Comparison of ENCODE assay signal across 21 cellular contexts in the genomic region with DNA sequence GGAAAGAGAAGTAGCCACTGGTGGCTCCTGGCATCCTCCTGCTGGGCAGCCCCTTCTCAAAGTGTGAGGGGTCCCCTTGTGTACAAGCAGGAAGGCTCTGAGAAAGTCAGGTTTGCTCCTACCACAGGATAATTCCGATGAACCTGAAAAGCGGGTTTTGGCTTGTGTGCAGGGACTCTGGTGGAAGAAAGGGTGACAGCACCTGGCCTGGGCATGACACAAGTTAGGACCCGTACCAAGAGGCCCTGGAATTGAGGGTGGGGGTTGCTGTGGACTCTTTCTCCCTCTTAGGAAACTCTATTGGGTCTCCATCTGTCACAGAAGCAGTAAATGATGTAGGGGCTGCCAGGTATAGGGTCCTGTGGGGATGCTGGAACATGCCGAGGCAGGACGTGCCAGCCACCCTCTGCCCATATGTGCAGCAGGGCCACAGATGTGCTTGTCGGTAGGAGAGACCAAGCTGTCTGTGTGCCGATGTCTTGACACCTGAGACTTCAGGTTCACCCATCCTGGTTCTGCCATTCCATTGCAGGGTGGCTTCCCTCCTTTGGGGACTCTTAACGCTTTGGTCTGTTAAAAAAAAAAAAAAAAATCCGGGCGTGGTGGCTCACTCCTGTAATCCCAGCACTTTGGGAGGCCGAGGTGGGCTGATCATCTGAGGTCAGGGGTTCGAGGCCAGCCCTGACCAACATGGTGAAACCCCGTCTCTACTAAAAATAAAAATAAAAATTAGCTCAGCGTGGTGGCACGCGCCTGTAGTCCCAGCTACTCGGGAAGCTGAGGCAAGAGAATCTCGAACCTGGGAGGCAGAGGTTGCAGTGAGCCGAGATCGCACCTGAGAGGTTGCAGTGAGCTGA. TPM values are rescaled to one million over a fixed set of nuclear protein-coding genes. Genes with fewer than 3 reads are reported as not detected.
DNase-seq lines count a peak whose midpoint lies in the region; ATAC-seq and TF ChIP-seq lines count a peak whose summit lies in the region.
"Had no signal": no experiment of that assay in that cellular context is flagged by ENCODE, and none has a peak within 500 bp of the region (broad histone marks: within the 10 kb centered on the region; RNA-seq: fewer than 3 reads in every experiment).

No MANE protein-coding gene starts in this region.

- peaks cover 7% of the 10 kb centered on the region for H3K9me3 ChIP-seq in CD4-positive, alpha-beta T cell (ENCODE audit: control insufficient read depth, low read length)
- H3K9me3 ChIP-seq in Peyer's patch = no peaks in the 10 kb centered on the region
- no peaks in the 10 kb centered on the region for H3K9me3 ChIP-seq in neural progenitor cell (ENCODE audit: low read depth)

- CTCF ChIA-PET in CD4-positive, alpha-beta T cell (lab: Charles Lee) = no interaction called here

- peaks cover 5% of the 10 kb centered on the region for H3K9me3 Mint-ChIP-seq in CD4-positive, alpha-beta T cell
- H3K9me3 Mint-ChIP-seq in neural progenitor cell = peaks cover 41% of the 10 kb centered on the region

- POLR2A ChIA-PET in CD4-positive, alpha-beta T cell (lab: Charles Lee) = interaction anchor here (1.1 kb wide), 1 partner anchor 364 kb away, joined by 3 read pairs; no protein-coding TSS in a partner anchor

- no peaks in the 10 kb centered on the region for H3F3A ChIP-seq in neural progenitor cell (ENCODE audit: low read depth)

- intact Hi-C loops in CD4-positive, alpha-beta T cell (cut with DNase I, micrococcal nuclease) = no loop called here

- no peak overlapping the region for H3K27ac ChIP-seq in CD4-positive, alpha-beta T cell (ENCODE audit: low read depth, low read length)
- H3K27ac ChIP-seq in Peyer's patch = no peak overlapping the region
- no peak overlapping the region for H3K27ac ChIP-seq in neural progenitor cell
- H3K27ac ChIP-seq: 22Rv1, GM23248 had no signal

- H2AFZ ChIP-seq in neural progenitor cell (replicated peaks) = no peak overlapping the region
- H2AFZ ChIP-seq: GM23248 had no signal

- H3K4me3 Mint-ChIP-seq in CD4-positive, alpha-beta T cell = no peak overlapping the region
- no peak overlapping the region for H3K4me3 Mint-ChIP-seq in neural progenitor cell
- H3K4me3 Mint-ChIP-seq: activated B cell treated with CpG ODN at 0.5 μM for 24 hours had no signal

- no peak overlapping the region for H3K9ac ChIP-seq in neural progenitor cell
- H3K9ac ChIP-seq: GM23248 had no signal

- no peak for ATAC-seq in CD4-positive, alpha-beta T cell (ENCODE audit: poor library complexity)
- ATAC-seq in left lobe of liver = no peak

- peaks cover 91% of the 10 kb centered on the region for H3K79me2 ChIP-seq in neural progenitor cell (ENCODE audit: low read depth)

- H3K36me3 Mint-ChIP-seq in CD4-positive, alpha-beta T cell (ENCODE audit: low read depth) = peaks cover 86% of the 10 kb centered on the region
- peaks cover 68% of the 10 kb centered on the region for H3K36me3 Mint-ChIP-seq in neural progenitor cell

- peaks cover 68% of the 10 kb centered on the region for H4K20me1 ChIP-seq in neural progenitor cell (ENCODE audit: low read depth)

- H3K27me3 ChIP-seq in CD4-positive, alpha-beta T cell (ENCODE audit: control insufficient read depth, insufficient read depth, low read length) = no peaks in the 10 kb centered on the region
- H3K27me3 ChIP-seq in Peyer's patch (no peaks in the 10 kb centered on the region), neural progenitor cell (no peaks in the 10 kb centered on the region)

- no peak overlapping the region for H3K4me2 ChIP-seq in neural progenitor cell

- TF ChIP-seq CTCF in CD4-positive, alpha-beta T cell (IDR thresholded peaks at IDR 0.05) = no peak
- TF ChIP-seq CTCF in Peyer's patch (IDR thresholded peaks at IDR 0.05) (no peak), neural progenitor cell (IDR thresholded peaks at IDR 0.05) (no peak)

- no peak for TF ChIP-seq POLR2A in Peyer's patch (IDR thresholded peaks at IDR 0.05)

- no peaks in the 10 kb centered on the region for H3K27me3 Mint-ChIP-seq in CD4-positive, alpha-beta T cell
- peaks cover 8% of the 10 kb centered on the region for H3K27me3 Mint-ChIP-seq in neural progenitor cell (ENCODE audit: insufficient read depth, low read depth)
- H3K27me3 Mint-ChIP-seq: activated B cell treated with CpG ODN at 0.5 μM for 24 hours had no signal

- peaks cover 68% of the 10 kb centered on the region for H3K4me1 Mint-ChIP-seq in CD4-positive, alpha-beta T cell (ENCODE audit: low read depth)
- H3K4me1 Mint-ChIP-seq in neural progenitor cell = peaks cover 18% of the 10 kb centered on the region

- peaks cover 0 to 59% (median 27%) of the 10 kb centered on the region in 4 donors for H3K4me1 ChIP-seq in Peyer's patch
- H3K4me1 ChIP-seq in neural progenitor cell = no peaks in the 10 kb centered on the region

- H3K27ac Mint-ChIP-seq in CD4-positive, alpha-beta T cell = peak overlapping the region; percentile 99
- no peak overlapping the region for H3K27ac Mint-ChIP-seq in neural progenitor cell
- H3K27ac Mint-ChIP-seq: activated B cell treated with CpG ODN at 0.5 μM for 24 hours had no signal

- H3K4me3 ChIP-seq in Peyer's patch (no peak overlapping the region), neural progenitor cell (no peak overlapping the region)
- H3K4me3 ChIP-seq: GM23248 had no signal

- DNase-seq in DMS 273 (lab: John Stamatoyannopoulos, UW; ENCODE audit: unreplicated experiment) (peak; percentile 42), DMS 273 treated with DMSO at 0.1 percent for 48 hours (lab: John Stamatoyannopoulos, UW) (no peak), Peyer's patch (peak in 2 of 3 donors; percentile 24 to 39), islet precursor cell (peak; percentile 55), left lobe of liver (ENCODE audit: low spot score) (no peak), neural progenitor cell (ENCODE audit: low spot score) (no peak), NOMO-1 (lab: John Stamatoyannopoulos, UW; ENCODE audit: unreplicated experiment in 2 of 2) (no peak)
- DNase-seq in CD4-positive, alpha-beta T cell = no peak
- DNase-seq: activated B cell treated with CpG ODN at 0.5 μM for 24 hours; activated gamma-delta T cell treated with Interleukin-2 at 50 U/mL for 16 hours; cerebellar nuclear complex; DMS153; GM23248; hippocampal formation; IMR-90; mesendoderm; MV-4-11; NCI-H1930; NCI-H524; stimulated activated CD4-positive, alpha-beta T cell treated with anti-CD3 and anti-CD28 coated beads, Interleukin-12 subunit alpha, Interleukin-12 subunit beta, amount 100 ng/mL, for 4 hours had no signal

- H3K36me3 ChIP-seq in Peyer's patch (peaks cover 0 to 34% (median 0%) of the 10 kb centered on the region in 3 donors), neural progenitor cell (no peaks in the 10 kb centered on the region)

RNA-seq across cellular contexts. Expression of a gene that starts 9.8 kb away (rescaled TPM):
- 10 to 100 TPM; 36.6 to 40.3 TPM for total RNA-seq in CD4-positive, alpha-beta T cell
- total RNA-seq in Peyer's patch = 10 to 100 TPM in 3 of 4 donors, 1 to 10 TPM in 1; 6.0 to 19.8 (median 16.2) TPM
- 6.9 TPM for total RNA-seq in left lobe of liver
- 11.8 and 19.7 TPM in 2 replicates for total RNA-seq in neural progenitor cell (ENCODE audit: low replicate concordance)

RNA-seq across cellular contexts. Expression of a gene that starts 10.8 kb away (rescaled TPM):
- 100 to 1,000 TPM; 318 to 322 TPM for total RNA-seq in CD4-positive, alpha-beta T cell
- 100 to 1,000 TPM; 243 to 434 (median 392) TPM for total RNA-seq in Peyer's patch
- 172 TPM for total RNA-seq in left lobe of liver
- total RNA-seq in neural progenitor cell (ENCODE audit: low replicate concordance) = 95.1 and 147 TPM in 2 replicates

RNA-seq across cellular contexts. Expression of a gene that starts 15.8 kb away (rescaled TPM):
- 100 to 1,000 TPM; 120 to 128 TPM for total RNA-seq in CD4-positive, alpha-beta T cell
- total RNA-seq in Peyer's patch = 10 to 100 TPM; 70.1 to 99.6 (median 80.8) TPM
- 38.0 TPM for total RNA-seq in left lobe of liver
- total RNA-seq in neural progenitor cell (ENCODE audit: low replicate concordance) = 42.4 and 68.3 TPM in 2 replicates

RNA-seq across cellular contexts. Expression of a gene that starts 46.8 kb away (rescaled TPM):
- 100 to 1,000 TPM; 373 to 378 TPM for total RNA-seq in CD4-positive, alpha-beta T cell
- total RNA-seq in Peyer's patch = 100 to 1,000 TPM; 206 to 232 (median 224) TPM
- 128 TPM for total RNA-seq in left lobe of liver
- total RNA-seq in neural progenitor cell (ENCODE audit: low replicate concordance) = 87.7 and 119 TPM in 2 replicates

RNA-seq across cellular contexts. Expression of a gene that starts 56.5 kb away (rescaled TPM):
- total RNA-seq in CD4-positive, alpha-beta T cell = 1 to 10 TPM; 2.1 to 2.4 TPM
- total RNA-seq in Peyer's patch (under 1 TPM in 2 of 4 donors, not detected in 2; 0.88 to 0.94 TPM), left lobe of liver (0.50 TPM), neural progenitor cell (ENCODE audit: low replicate concordance) (0.25 TPM in 1 of 2 replicates, not detected in the other)

Comparison
In these comparisons a context has a peak if more than half of its experiments do, and no peak if none do; other contexts are left out.
1. DNase-seq: peak in DMS 273 (single experiment), Peyer's patch (2 of 3) and islet precursor cell (single experiment); none in DMS 273 treated with DMSO at 0.1 percent for 48 hours (single experiment), CD4-positive, alpha-beta T cell (0 of 10), left lobe of liver (single experiment), neural progenitor cell (single experiment) and NOMO-1 (0 of 2).